ENCODE assay signal across 9 cellular contexts in the genomic region with DNA sequence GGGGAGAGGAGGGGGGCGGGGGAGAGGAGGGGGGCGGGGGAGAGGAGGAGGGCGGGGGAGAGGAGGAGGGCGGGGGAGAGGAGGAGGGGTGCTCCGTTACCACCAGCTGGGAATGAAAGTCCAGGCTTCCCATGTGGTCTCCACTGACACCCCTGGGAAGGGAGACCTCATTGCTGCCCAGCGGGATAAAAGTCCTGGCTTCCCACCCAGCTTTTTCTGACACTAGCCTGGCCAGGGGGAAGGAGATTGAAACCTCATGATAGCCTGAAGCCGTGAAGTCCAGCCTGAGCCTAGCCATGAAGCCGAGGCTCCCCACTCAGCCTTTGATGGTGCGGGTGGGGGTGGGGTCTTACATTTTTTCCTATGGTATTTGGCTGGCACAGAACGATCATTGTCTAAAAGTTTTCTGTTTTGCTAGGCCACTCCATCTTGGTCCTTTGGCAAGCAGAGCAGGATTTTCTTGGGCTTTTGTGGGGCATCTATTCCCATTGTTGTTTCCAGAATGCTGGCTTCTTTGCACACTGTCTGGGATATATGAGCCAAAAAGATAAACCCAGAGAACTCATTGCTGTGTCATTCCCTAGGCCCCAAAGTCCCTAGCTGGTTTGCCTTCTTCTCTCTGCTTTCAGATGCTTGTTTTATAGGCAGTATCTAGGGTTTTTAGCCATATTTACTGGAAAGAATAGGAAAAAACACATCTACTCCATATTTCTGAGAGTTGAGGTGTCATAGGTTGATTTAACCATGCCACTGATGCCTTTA.
DNase-seq lines count a peak whose midpoint lies in the region; ATAC-seq and TF ChIP-seq lines count a peak whose summit lies in the region.
"Had no signal": no experiment of that assay in that cellular context is flagged by ENCODE, and none has a peak within 500 bp of the region (broad histone marks: within the 10 kb centered on the region; RNA-seq: fewer than 3 reads in every experiment).

No MANE protein-coding gene starts in this region.

- H3K4me1 Mint-ChIP-seq in neural crest cell, result peaks cover 30% of the 10 kb centered on the region

- no peaks in the 10 kb centered on the region for H3K9me3 Mint-ChIP-seq in neural crest cell

- ATAC-seq in GM21367 (IDR thresholded peaks at IDR 0.05; ENCODE audit: unreplicated experiment), result no peak

- peak; percentile 51 for DNase-seq in COLO829 (ENCODE audit: low spot score)
- peak; percentile 90 for DNase-seq in OCI-M1 (lab: John Stamatoyannopoulos, UW)
- peak; percentile 58 for DNase-seq in ecto neural progenitor cell (ENCODE audit: low spot score)
- DNase-seq in neural crest cell (ENCODE audit: low read depth, low spot score), result peak; percentile 20
- DNase-seq in COR-L47 (lab: John Stamatoyannopoulos, UW), result no peak
- no peak for DNase-seq in midbrain (lab: John Stamatoyannopoulos, UW)
- no peak for DNase-seq in SIG-M5 (lab: John Stamatoyannopoulos, UW)
- DNase-seq: NCI-H2107 had no signal

- H3K4me3 Mint-ChIP-seq in neural crest cell, result no peak overlapping the region

- H3K36me3 Mint-ChIP-seq in neural crest cell (ENCODE audit: low read depth), result no peaks in the 10 kb centered on the region

- H3K27me3 Mint-ChIP-seq in neural crest cell (ENCODE audit: low read depth), result no peaks in the 10 kb centered on the region

- H3K27ac Mint-ChIP-seq in neural crest cell (ENCODE audit: unreplicated experiment), result no peak overlapping the region

- TF ChIP-seq CTCF in neural crest cell (conservative IDR thresholded peaks at IDR 0.05), result no peak

Comparison
In these comparisons a context has a peak if more than half of its experiments do, and no peak if none do; other contexts are left out.
1. DNase-seq: peak in COLO829 (single experiment), OCI-M1 (single experiment), ecto neural progenitor cell (single experiment) and neural crest cell (single experiment); none in COR-L47 (single experiment), midbrain (single experiment) and SIG-M5 (single experiment).